ENCODE assay signal across 31 cellular contexts in the genomic region with DNA sequence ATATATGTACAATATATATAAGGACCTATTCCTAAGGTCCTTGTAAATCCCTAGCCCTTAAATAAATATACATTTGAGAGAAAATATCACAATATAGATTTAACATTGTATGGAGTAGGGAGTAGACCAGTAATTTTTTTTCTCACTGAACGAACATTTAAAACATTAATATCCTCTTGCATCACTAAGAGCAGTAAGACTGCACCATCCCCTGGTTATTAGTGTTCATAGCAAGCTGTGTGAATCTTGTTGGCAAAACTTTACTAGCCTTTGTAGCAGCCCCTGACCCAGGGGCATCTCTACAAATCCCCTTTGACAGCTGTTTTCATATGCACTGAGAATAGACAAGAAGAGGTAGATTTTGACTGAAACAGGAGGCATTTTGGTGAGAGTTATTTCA.
DNase-seq lines count a peak whose midpoint lies in the region; ATAC-seq, FAIRE-seq and TF ChIP-seq lines count a peak whose summit lies in the region.
"Had no signal": no experiment of that assay in that cellular context is flagged by ENCODE, and none has a peak within 500 bp of the region (broad histone marks: within the 10 kb centered on the region; RNA-seq: fewer than 3 reads in every experiment).

No MANE protein-coding gene starts in this region.

- TF ChIP-seq CTCF in liver (IDR thresholded peaks at IDR 0.05; ENCODE audit: low read depth, low read length, missing input control) = peak; percentile 52
- no peak for TF ChIP-seq CTCF in HepG2 (CRISPR knock-in tag; IDR thresholded peaks at IDR 0.05)
- no peak for TF ChIP-seq CTCF in bronchial epithelial cell (IDR thresholded peaks at IDR 0.05; ENCODE audit: insufficient read depth, low read length, severe bottlenecking)
- peak; percentile 9 for TF ChIP-seq CTCF in kidney (IDR thresholded peaks at IDR 0.05; ENCODE audit: borderline replicate concordance, extremely low read depth, insufficient read depth)

- H3K36me3 Mint-ChIP-seq in activated CD8-positive, alpha-beta T cell treated with anti-CD3 and anti-CD28 coated beads, Interleukin-2, amount 10 ng/mL, durations not matched to agents 7 days and 5 days (ENCODE audit: low read depth) = no peaks in the 10 kb centered on the region
- H3K36me3 Mint-ChIP-seq: CD4-positive, CD25-positive, alpha-beta regulatory T cell; WTC11 had no signal

- no peak overlapping the region for H2AFZ ChIP-seq in HepG2 (ENCODE audit: low read length)

- no peak overlapping the region for H3K27ac Mint-ChIP-seq in activated CD8-positive, alpha-beta T cell treated with anti-CD3 and anti-CD28 coated beads, Interleukin-2, amount 10 ng/mL, durations not matched to agents 7 days and 5 days
- H3K27ac Mint-ChIP-seq: activated CD4-positive, alpha-beta T cell treated with anti-CD3 and anti-CD28 coated beads, Interleukin-2, amount 10 ng/mL, durations not matched to agents 24 days and 14 days; CD4-positive, CD25-positive, alpha-beta regulatory T cell; endodermal cell; stimulated activated naive CD8-positive, alpha-beta T cell treated with anti-CD3 and anti-CD28 coated beads, Interleukin-15, Interleukin-2, amounts not matched to agents 100 ng/mL and 50 ng/mL, for 24 hours; WTC11 had no signal

- no peaks in the 10 kb centered on the region for H3K9me3 Mint-ChIP-seq in activated CD8-positive, alpha-beta T cell treated with anti-CD3 and anti-CD28 coated beads, Interleukin-2, amount 10 ng/mL, durations not matched to agents 7 days and 5 days (ENCODE audit: insufficient read depth)
- H3K9me3 Mint-ChIP-seq: activated CD4-positive, alpha-beta T cell treated with anti-CD3 and anti-CD28 coated beads, Interleukin-2, amount 10 ng/mL, durations not matched to agents 24 days and 14 days; stimulated activated naive CD8-positive, alpha-beta T cell treated with anti-CD3 and anti-CD28 coated beads, Interleukin-15, Interleukin-2, amounts not matched to agents 100 ng/mL and 50 ng/mL, for 24 hours; WTC11 had no signal

- H3K9me3 ChIP-seq in liver (ENCODE audit: control insufficient read depth in 4 of 4, low read length in 3 of 4) (no peaks in the 10 kb centered on the region), HepG2 (ENCODE audit: low read length) (no peaks in the 10 kb centered on the region), kidney (ENCODE audit: control insufficient read depth in 1 of 2, low read length in 2 of 2) (no peaks in the 10 kb centered on the region)
- H3K9me3 ChIP-seq: A549, esophagus muscularis mucosa, heart right ventricle, left lung, right atrium auricular region, thoracic aorta, uterus had no signal

- ATAC-seq in HepG2 (no peak), HG02884 (IDR thresholded peaks at IDR 0.05; ENCODE audit: unreplicated experiment) (no peak), HG02642 (IDR thresholded peaks at IDR 0.05; ENCODE audit: poor library complexity, unreplicated experiment) (no peak)
- ATAC-seq in activated CD8-positive, alpha-beta T cell treated with anti-CD3 and anti-CD28 coated beads, Interleukin-2, amount 10 ng/mL, durations not matched to agents 7 days and 5 days = no peak
- ATAC-seq: A549, heart right ventricle, left lung, WTC11 had no signal

- H3K79me2 ChIP-seq in HepG2 (ENCODE audit: insufficient read depth, low read length) = no peaks in the 10 kb centered on the region

- TF ChIP-seq RAD21 in liver (IDR thresholded peaks at IDR 0.05) (peak; percentile 80), HepG2 (CRISPR knock-in tag; IDR thresholded peaks at IDR 0.05) (no peak)

- DNase-seq in HepG2 (ENCODE audit: low spot score) (no peak), bronchial epithelial cell (ENCODE audit: low read depth) (peak; percentile 9), kidney (no peak), foreskin melanocyte (no peak)
- no peak for DNase-seq in activated CD8-positive, alpha-beta T cell treated with anti-CD3 and anti-CD28 coated beads, Interleukin-2, amount 10 ng/mL, durations not matched to agents 7 days and 5 days
- DNase-seq: activated CD4-positive, alpha-beta T cell treated with anti-CD3 and anti-CD28 coated beads, Interleukin-2, amount 10 ng/mL, durations not matched to agents 24 days and 14 days; activated gamma-delta T cell; activated T-cell treated with anti-CD3 and anti-CD28 coated beads, Interleukin-2, amount 50 U/mL, for 1 hour; CD4-positive, CD25-positive, alpha-beta regulatory T cell; dermis blood vessel endothelial cell; endodermal cell; H7; heart right ventricle; left lung; MV-4-11; NCI-H1436; NCI-H226; NCI-H774; stimulated activated CD8-positive, alpha-beta memory T cell treated with anti-CD3 and anti-CD28 coated beads, Interleukin-4, amount 100 ng/mL, for 48 hours; uterus had no signal

- no peak overlapping the region for H3K4me3 Mint-ChIP-seq in activated CD8-positive, alpha-beta T cell treated with anti-CD3 and anti-CD28 coated beads, Interleukin-2, amount 10 ng/mL, durations not matched to agents 7 days and 5 days
- H3K4me3 Mint-ChIP-seq: activated CD4-positive, alpha-beta T cell treated with anti-CD3 and anti-CD28 coated beads, Interleukin-2, amount 10 ng/mL, durations not matched to agents 24 days and 14 days; CD4-positive, CD25-positive, alpha-beta regulatory T cell; central memory CD8-positive, alpha-beta T cell; endodermal cell; stimulated activated naive CD8-positive, alpha-beta T cell treated with anti-CD3 and anti-CD28 coated beads, Interleukin-15, Interleukin-2, amounts not matched to agents 100 ng/mL and 50 ng/mL, for 24 hours; WTC11 had no signal

- POLR2A ChIA-PET in HepG2 (lab: Yijun Ruan, JAX) = no interaction called here
- POLR2A ChIA-PET in activated CD8-positive, alpha-beta T cell treated with anti-CD3 and anti-CD28 coated beads, Interleukin-2, amount 10 ng/mL, durations not matched to agents 7 days and 5 days (lab: Charles Lee) = no interaction called here

- no peak for FAIRE-seq in HepG2 (lab: Jason Lieb, UNC)
- FAIRE-seq in bronchial epithelial cell (lab: Jason Lieb, UNC) = no peak
- peak; percentile 60 for FAIRE-seq in kidney (lab: Jason Lieb, UNC)
- FAIRE-seq: A549, frontal cortex had no signal

- BruUV-seq in HepG2 (replicated peaks; lab: Mats Ljungman, UMichigan) = no TSS peak

- intact Hi-C loops in HepG2 (cut with micrococcal nuclease; ENCODE audit: unreplicated experiment) = no loop called here
- intact Hi-C loops in kidney (cut with DNase I) = no loop called here

- H3K4me3 ChIP-seq in liver (ENCODE audit: low read depth in 1 of 3, low read length in 3 of 3) (no peak overlapping the region), HepG2 (replicated peaks in 1 of 3; ENCODE audit: insufficient read depth in 1 of 3, low read depth in 2 of 3, low read length in 3 of 3) (no peak overlapping the region), bronchial epithelial cell (ENCODE audit: low read depth, low read length) (no peak overlapping the region), kidney (ENCODE audit: low read length in 2 of 2) (no peak overlapping the region)
- H3K4me3 ChIP-seq: A549, esophagus muscularis mucosa, heart right ventricle, left lung, right atrium auricular region, thoracic aorta, uterus had no signal

- no peaks in the 10 kb centered on the region for H3K4me1 Mint-ChIP-seq in activated CD8-positive, alpha-beta T cell treated with anti-CD3 and anti-CD28 coated beads, Interleukin-2, amount 10 ng/mL, durations not matched to agents 7 days and 5 days (ENCODE audit: low read depth)
- H3K4me1 Mint-ChIP-seq: activated CD4-positive, alpha-beta T cell treated with anti-CD3 and anti-CD28 coated beads, Interleukin-2, amount 10 ng/mL, durations not matched to agents 24 days and 14 days; CD4-positive, CD25-positive, alpha-beta regulatory T cell; central memory CD8-positive, alpha-beta T cell; endodermal cell; WTC11 had no signal

- no peaks in the 10 kb centered on the region for H3K36me3 ChIP-seq in liver (ENCODE audit: control insufficient read depth in 4 of 4, insufficient read depth in 3 of 4, low read depth in 1 of 4, low read length in 3 of 4)
- no peaks in the 10 kb centered on the region for H3K36me3 ChIP-seq in HepG2 (replicated peaks in 1 of 2; ENCODE audit: control insufficient read depth in 1 of 2, insufficient read depth in 2 of 2, low read length in 2 of 2)
- no peaks in the 10 kb centered on the region for H3K36me3 ChIP-seq in bronchial epithelial cell (ENCODE audit: control insufficient read depth, insufficient read depth, low read length)
- no peaks in the 10 kb centered on the region for H3K36me3 ChIP-seq in kidney (ENCODE audit: control insufficient read depth in 1 of 2, insufficient read depth in 2 of 2, low read length in 2 of 2)
- H3K36me3 ChIP-seq: esophagus muscularis mucosa, heart right ventricle, left lung, right atrium auricular region, thoracic aorta, uterus had no signal

- in situ Hi-C loops in HepG2 (cut with HindIII; ENCODE audit: extremely low pct_ligation_motif_present, low pct_unique_long_range_greater_than_20kb) = no loop called here

- CTCF ChIA-PET in HepG2 (lab: Yijun Ruan, JAX; ENCODE audit: low intra/inter-chr PET ratio, low total read pairs) = no interaction called here
- CTCF ChIA-PET in activated CD8-positive, alpha-beta T cell treated with anti-CD3 and anti-CD28 coated beads, Interleukin-2, amount 10 ng/mL, durations not matched to agents 7 days and 5 days (lab: Charles Lee) = no interaction called here

- H3K27ac ChIP-seq in liver (ENCODE audit: low read depth in 1 of 2, low read length in 2 of 2) (no peak overlapping the region), HepG2 (ENCODE audit: extremely low read length, insufficient read depth, low read length) (no peak overlapping the region), kidney (ENCODE audit: low read depth in 2 of 2, low read length in 2 of 2) (no peak overlapping the region)
- H3K27ac ChIP-seq: A549, esophagus muscularis mucosa, heart right ventricle, left lung, right atrium auricular region, thoracic aorta, uterus had no signal

- TF ChIP-seq EP300 in HepG2 (IDR thresholded peaks at IDR 0.05; ENCODE audit: low read depth in 2 of 2, low read length in 2 of 2) (no peak), HepG2 (CRISPR knock-in tag; IDR thresholded peaks at IDR 0.05; ENCODE audit: borderline replicate concordance) (no peak)

- H3K4me1 ChIP-seq in liver (ENCODE audit: control insufficient read depth in 4 of 4, insufficient read depth in 4 of 4, low read length in 3 of 4) (no peaks in the 10 kb centered on the region), HepG2 (ENCODE audit: insufficient read depth, low read length) (no peaks in the 10 kb centered on the region), kidney (ENCODE audit: control insufficient read depth in 1 of 2, insufficient read depth in 1 of 2, low read depth in 1 of 2, low read length in 2 of 2) (no peaks in the 10 kb centered on the region)
- H3K4me1 ChIP-seq: A549, esophagus muscularis mucosa, heart right ventricle, left lung, right atrium auricular region, uterus had no signal

- TF ChIP-seq POLR2A in HepG2 (IDR thresholded peaks at IDR 0.05; ENCODE audit: insufficient read depth in 1 of 2, low read depth in 2 of 2, low read length in 2 of 2) = no peak

- H3K27me3 Mint-ChIP-seq in activated CD8-positive, alpha-beta T cell treated with anti-CD3 and anti-CD28 coated beads, Interleukin-2, amount 10 ng/mL, durations not matched to agents 7 days and 5 days (ENCODE audit: low read depth) = no peaks in the 10 kb centered on the region
- H3K27me3 Mint-ChIP-seq: activated CD4-positive, alpha-beta T cell treated with anti-CD3 and anti-CD28 coated beads, Interleukin-2, amount 10 ng/mL, durations not matched to agents 24 days and 14 days; CD4-positive, CD25-positive, alpha-beta regulatory T cell; central memory CD8-positive, alpha-beta T cell had no signal

- WGBS in liver = 8% methylated on average over 1 of the region's 1 CpG
- WGBS in HepG2 (ENCODE audit: low lambda C conversion rate) = 0% methylated on average over 1 of the region's 1 CpG

- H3K4me2 ChIP-seq in HepG2 (ENCODE audit: low read depth, low read length) = no peak overlapping the region
- H3K4me2 ChIP-seq: A549 had no signal

- H4K20me1 ChIP-seq in HepG2 (ENCODE audit: insufficient read depth, low read length) = no peaks in the 10 kb centered on the region

- no peak overlapping the region for H3K9ac ChIP-seq in liver (ENCODE audit: low read depth in 1 of 2, low read length in 2 of 2)
- H3K9ac ChIP-seq in HepG2 (ENCODE audit: insufficient read depth, low read depth, low read length) = no peak overlapping the region
- no peak overlapping the region for H3K9ac ChIP-seq in kidney (ENCODE audit: low read length in 2 of 2)

- H3K27me3 ChIP-seq in liver (ENCODE audit: control insufficient read depth in 4 of 4, insufficient read depth in 4 of 4, low read length in 3 of 4) = no peaks in the 10 kb centered on the region
- no peaks in the 10 kb centered on the region for H3K27me3 ChIP-seq in HepG2 (ENCODE audit: control insufficient read depth in 1 of 2, insufficient read depth in 2 of 2, low read length in 2 of 2)
- no peaks in the 10 kb centered on the region for H3K27me3 ChIP-seq in bronchial epithelial cell (ENCODE audit: control insufficient read depth, insufficient read depth, low read length)
- H3K27me3 ChIP-seq: esophagus muscularis mucosa, heart right ventricle, left lung, right atrium auricular region had no signal

Comparison
In these comparisons a context has a peak if more than half of its experiments do, and no peak if none do; other contexts are left out.
1. CTCF ChIP-seq: peak in liver (single experiment) and kidney (single experiment); none in HepG2 (single experiment) and bronchial epithelial cell (single experiment).